In the genomic region with DNA sequence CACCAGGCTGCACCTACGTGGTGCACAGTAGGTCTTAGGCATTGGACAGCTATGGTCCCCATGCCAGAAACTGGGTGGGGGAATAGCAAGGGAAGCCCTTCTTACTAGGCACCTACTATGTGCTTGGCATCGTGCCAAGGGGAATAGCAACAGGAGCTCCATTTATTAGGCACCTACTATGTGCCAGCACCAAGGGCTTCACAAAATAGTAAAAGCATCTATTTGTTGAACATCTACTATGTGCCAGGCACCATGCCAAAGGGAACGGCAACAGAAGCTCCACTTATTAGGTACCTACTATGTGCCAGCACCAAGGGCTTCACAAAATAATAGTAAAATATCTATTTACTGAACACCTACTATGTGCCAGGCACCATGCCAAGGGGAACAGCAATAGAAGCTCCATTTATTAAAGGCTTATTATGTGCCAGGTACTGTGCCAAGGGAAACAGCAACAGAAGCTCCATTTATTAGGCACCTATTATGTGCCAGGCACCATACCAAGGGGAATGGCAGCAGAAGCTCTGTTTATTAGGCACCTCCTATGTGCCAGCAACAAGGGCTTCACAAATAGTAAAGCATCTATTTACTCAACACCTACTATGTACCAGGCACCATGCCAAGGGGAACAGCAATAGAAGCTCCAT, we compare ENCODE assay signal across 13 cellular contexts.
"Had no signal": no experiment of that assay in that cellular context is flagged by ENCODE, and none has a peak within 500 bp of the region (broad histone marks: within the 10 kb centered on the region; RNA-seq: fewer than 3 reads in every experiment).

No MANE protein-coding gene starts in this region.

- H3K4me3 ChIP-seq: body of pancreas, lung, pancreas, smooth muscle cell, thoracic aorta, upper lobe of left lung had no signal

- H3K9me3 ChIP-seq: body of pancreas, neutrophil, pancreas, thoracic aorta, upper lobe of left lung had no signal

- H3K4me2 ChIP-seq: smooth muscle cell had no signal

- DNase-seq: activated CD4-positive, alpha-beta T cell treated with anti-CD3 and anti-CD28 coated beads for 36 hours; activated CD4-positive, alpha-beta T cell treated with anti-CD3 and anti-CD28 coated beads, Interleukin-2, amount 50 U/mL, for 48 hours; amniotic stem cell; body of pancreas; caudate nucleus; kidney; stimulated activated CD4-positive, alpha-beta T cell treated with anti-CD3 and anti-CD28 coated beads, Interleukin-4, amount 100 ng/mL, for 1 hour; upper lobe of left lung had no signal

- H3K36me3 ChIP-seq: neutrophil, pancreas, thoracic aorta had no signal

- H3K27me3 ChIP-seq: body of pancreas, pancreas, upper lobe of left lung had no signal

- H3K27ac ChIP-seq: body of pancreas, neutrophil, pancreas, thoracic aorta, upper lobe of left lung had no signal

- H3K4me1 ChIP-seq: body of pancreas, pancreas had no signal
